1 cellular context compared by ENCODE assay signal in genomic region chr20:63447345-63447744, GRCh38.
TF ChIP-seq lines count a peak whose summit lies in the region.

No MANE protein-coding gene starts in this region.

TF ChIP-seq in H1, 55 proteins besides CTCF, POLR2A, EP300 and RAD21:
- TF ChIP-seq, protein P1, sequence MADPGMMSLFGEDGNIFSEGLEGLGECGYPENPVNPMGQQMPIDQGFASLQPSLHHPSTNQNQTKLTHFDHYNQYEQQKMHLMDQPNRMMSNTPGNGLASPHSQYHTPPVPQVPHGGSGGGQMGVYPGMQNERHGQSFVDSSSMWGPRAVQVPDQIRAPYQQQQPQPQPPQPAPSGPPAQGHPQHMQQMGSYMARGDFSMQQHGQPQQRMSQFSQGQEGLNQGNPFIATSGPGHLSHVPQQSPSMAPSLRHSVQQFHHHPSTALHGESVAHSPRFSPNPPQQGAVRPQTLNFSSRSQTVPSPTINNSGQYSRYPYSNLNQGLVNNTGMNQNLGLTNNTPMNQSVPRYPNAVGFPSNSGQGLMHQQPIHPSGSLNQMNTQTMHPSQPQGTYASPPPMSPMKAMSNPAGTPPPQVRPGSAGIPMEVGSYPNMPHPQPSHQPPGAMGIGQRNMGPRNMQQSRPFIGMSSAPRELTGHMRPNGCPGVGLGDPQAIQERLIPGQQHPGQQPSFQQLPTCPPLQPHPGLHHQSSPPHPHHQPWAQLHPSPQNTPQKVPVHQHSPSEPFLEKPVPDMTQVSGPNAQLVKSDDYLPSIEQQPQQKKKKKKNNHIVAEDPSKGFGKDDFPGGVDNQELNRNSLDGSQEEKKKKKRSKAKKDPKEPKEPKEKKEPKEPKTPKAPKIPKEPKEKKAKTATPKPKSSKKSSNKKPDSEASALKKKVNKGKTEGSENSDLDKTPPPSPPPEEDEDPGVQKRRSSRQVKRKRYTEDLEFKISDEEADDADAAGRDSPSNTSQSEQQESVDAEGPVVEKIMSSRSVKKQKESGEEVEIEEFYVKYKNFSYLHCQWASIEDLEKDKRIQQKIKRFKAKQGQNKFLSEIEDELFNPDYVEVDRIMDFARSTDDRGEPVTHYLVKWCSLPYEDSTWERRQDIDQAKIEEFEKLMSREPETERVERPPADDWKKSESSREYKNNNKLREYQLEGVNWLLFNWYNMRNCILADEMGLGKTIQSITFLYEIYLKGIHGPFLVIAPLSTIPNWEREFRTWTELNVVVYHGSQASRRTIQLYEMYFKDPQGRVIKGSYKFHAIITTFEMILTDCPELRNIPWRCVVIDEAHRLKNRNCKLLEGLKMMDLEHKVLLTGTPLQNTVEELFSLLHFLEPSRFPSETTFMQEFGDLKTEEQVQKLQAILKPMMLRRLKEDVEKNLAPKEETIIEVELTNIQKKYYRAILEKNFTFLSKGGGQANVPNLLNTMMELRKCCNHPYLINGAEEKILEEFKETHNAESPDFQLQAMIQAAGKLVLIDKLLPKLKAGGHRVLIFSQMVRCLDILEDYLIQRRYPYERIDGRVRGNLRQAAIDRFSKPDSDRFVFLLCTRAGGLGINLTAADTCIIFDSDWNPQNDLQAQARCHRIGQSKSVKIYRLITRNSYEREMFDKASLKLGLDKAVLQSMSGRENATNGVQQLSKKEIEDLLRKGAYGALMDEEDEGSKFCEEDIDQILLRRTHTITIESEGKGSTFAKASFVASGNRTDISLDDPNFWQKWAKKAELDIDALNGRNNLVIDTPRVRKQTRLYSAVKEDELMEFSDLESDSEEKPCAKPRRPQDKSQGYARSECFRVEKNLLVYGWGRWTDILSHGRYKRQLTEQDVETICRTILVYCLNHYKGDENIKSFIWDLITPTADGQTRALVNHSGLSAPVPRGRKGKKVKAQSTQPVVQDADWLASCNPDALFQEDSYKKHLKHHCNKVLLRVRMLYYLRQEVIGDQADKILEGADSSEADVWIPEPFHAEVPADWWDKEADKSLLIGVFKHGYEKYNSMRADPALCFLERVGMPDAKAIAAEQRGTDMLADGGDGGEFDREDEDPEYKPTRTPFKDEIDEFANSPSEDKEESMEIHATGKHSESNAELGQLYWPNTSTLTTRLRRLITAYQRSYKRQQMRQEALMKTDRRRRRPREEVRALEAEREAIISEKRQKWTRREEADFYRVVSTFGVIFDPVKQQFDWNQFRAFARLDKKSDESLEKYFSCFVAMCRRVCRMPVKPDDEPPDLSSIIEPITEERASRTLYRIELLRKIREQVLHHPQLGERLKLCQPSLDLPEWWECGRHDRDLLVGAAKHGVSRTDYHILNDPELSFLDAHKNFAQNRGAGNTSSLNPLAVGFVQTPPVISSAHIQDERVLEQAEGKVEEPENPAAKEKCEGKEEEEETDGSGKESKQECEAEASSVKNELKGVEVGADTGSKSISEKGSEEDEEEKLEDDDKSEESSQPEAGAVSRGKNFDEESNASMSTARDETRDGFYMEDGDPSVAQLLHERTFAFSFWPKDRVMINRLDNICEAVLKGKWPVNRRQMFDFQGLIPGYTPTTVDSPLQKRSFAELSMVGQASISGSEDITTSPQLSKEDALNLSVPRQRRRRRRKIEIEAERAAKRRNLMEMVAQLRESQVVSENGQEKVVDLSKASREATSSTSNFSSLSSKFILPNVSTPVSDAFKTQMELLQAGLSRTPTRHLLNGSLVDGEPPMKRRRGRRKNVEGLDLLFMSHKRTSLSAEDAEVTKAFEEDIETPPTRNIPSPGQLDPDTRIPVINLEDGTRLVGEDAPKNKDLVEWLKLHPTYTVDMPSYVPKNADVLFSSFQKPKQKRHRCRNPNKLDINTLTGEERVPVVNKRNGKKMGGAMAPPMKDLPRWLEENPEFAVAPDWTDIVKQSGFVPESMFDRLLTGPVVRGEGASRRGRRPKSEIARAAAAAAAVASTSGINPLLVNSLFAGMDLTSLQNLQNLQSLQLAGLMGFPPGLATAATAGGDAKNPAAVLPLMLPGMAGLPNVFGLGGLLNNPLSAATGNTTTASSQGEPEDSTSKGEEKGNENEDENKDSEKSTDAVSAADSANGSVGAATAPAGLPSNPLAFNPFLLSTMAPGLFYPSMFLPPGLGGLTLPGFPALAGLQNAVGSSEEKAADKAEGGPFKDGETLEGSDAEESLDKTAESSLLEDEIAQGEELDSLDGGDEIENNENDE (IDR thresholded peaks at IDR 0.05; ENCODE audit: insufficient replicate concordance, low read length): no peak
- no peak for TF ChIP-seq BACH1 (IDR thresholded peaks at IDR 0.05; ENCODE audit: low read length)
- no peak for TF ChIP-seq KDM4A (IDR thresholded peaks at IDR 0.05; ENCODE audit: low read depth, low read length, severe bottlenecking)
- TF ChIP-seq, protein P2, sequence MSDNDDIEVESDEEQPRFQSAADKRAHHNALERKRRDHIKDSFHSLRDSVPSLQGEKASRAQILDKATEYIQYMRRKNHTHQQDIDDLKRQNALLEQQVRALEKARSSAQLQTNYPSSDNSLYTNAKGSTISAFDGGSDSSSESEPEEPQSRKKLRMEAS (IDR thresholded peaks at IDR 0.05): no peak
- TF ChIP-seq, protein P3, sequence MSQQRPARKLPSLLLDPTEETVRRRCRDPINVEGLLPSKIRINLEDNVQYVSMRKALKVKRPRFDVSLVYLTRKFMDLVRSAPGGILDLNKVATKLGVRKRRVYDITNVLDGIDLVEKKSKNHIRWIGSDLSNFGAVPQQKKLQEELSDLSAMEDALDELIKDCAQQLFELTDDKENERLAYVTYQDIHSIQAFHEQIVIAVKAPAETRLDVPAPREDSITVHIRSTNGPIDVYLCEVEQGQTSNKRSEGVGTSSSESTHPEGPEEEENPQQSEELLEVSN (IDR thresholded peaks at IDR 0.05): no peak
- no peak for TF ChIP-seq KDM1A (IDR thresholded peaks at IDR 0.05; ENCODE audit: borderline replicate concordance, low read length)
- no peak for TF ChIP-seq NRF1 (IDR thresholded peaks at IDR 0.05; ENCODE audit: low read depth, low read length)
- TF ChIP-seq RXRA (IDR thresholded peaks at IDR 0.05; ENCODE audit: insufficient read depth, low read depth, low read length): no peak
- TF ChIP-seq RNF2 (IDR thresholded peaks at IDR 0.05; ENCODE audit: borderline replicate concordance, low read depth, low read length, missing control alignments, poor library complexity, severe bottlenecking): no peak
- TF ChIP-seq CHD1 (IDR thresholded peaks at IDR 0.05; ENCODE audit: low read depth, low read length): no peak
- no peak for TF ChIP-seq ASH2L (IDR thresholded peaks at IDR 0.05; ENCODE audit: low read length)
- no peak for TF ChIP-seq SIN3A (conservative IDR thresholded peaks at IDR 0.05 in 1 of 2, IDR thresholded peaks at IDR 0.05 in 1 of 2; ENCODE audit: low read depth in 1 of 2, low read length in 2 of 2)
- no peak for TF ChIP-seq TAF7 (optimal IDR thresholded peaks at IDR 0.05; ENCODE audit: borderline replicate concordance, low read depth, low read length)
TF ChIP-seq in H1: peak in this region for 0.
